12 cellular contexts compared by ENCODE assay signal in genomic region chr15:100330629-100331215, GRCh38. TPM values are rescaled to one million over a fixed set of nuclear protein-coding genes. Genes with fewer than 3 reads are reported as not detected.
DNase-seq lines count a peak whose midpoint lies in the region; ATAC-seq and TF ChIP-seq lines count a peak whose summit lies in the region.
"Had no signal": no experiment of that assay in that cellular context is flagged by ENCODE, and none has a peak within 500 bp of the region (broad histone marks: within the 10 kb centered on the region; RNA-seq: fewer than 3 reads in every experiment).

No MANE protein-coding gene starts in this region.

- DNase-seq in DND-41 (peak; percentile 79), MV-4-11 (lab: John Stamatoyannopoulos, UW) (peak; percentile 39), natural killer cell (no peak), DMS153 treated with DMSO at 0.1 percent for 48 hours (lab: John Stamatoyannopoulos, UW; ENCODE audit: unreplicated experiment) (no peak), NCI-H1417 treated with DMSO at 0.1 percent for 48 hours (lab: John Stamatoyannopoulos, UW) (no peak)
- peak; percentile 38 to 42 for DNase-seq in activated T-cell treated with anti-CD3 and anti-CD28 coated beads, Interleukin-2, amount 50 U/mL, for 72 hours
- DNase-seq: dermis blood vessel endothelial cell, left ventricle myocardium inferior, naive B cell, NCI-H1417 had no signal

- H3K4me1 Mint-ChIP-seq in activated T-cell treated with anti-CD3 and anti-CD28 coated beads, Interleukin-2, amount 50 U/mL, for 72 hours (ENCODE audit: low read depth), result peaks cover 48% of the 10 kb centered on the region
- peaks cover 56% of the 10 kb centered on the region in 2 donors for H3K4me1 Mint-ChIP-seq in natural killer cell
- H3K4me1 Mint-ChIP-seq: naive B cell had no signal

- H3K27me3 ChIP-seq in DND-41 (ENCODE audit: insufficient read depth, low read length, poor library complexity), result no peaks in the 10 kb centered on the region
- H3K27me3 ChIP-seq: ascending aorta had no signal

- H3K27ac ChIP-seq in DND-41 (ENCODE audit: low read length), result peak overlapping the region; percentile 97
- H3K27ac ChIP-seq: ascending aorta, left ventricle myocardium inferior had no signal

- peak overlapping the region; percentile 87 for H3K4me2 ChIP-seq in DND-41 (ENCODE audit: insufficient read depth, low read length)

- peak overlapping the region in 1 of 2 experiments; percentile 40; a peak in 2 of 4 replicates for H3K4me3 ChIP-seq in DND-41 (ENCODE audit: low read depth in 1 of 2, low read length in 2 of 2)
- H3K4me3 ChIP-seq: ascending aorta, left ventricle myocardium inferior had no signal

- H3K9ac ChIP-seq in DND-41 (ENCODE audit: low read depth, low read length), result peak overlapping the region; percentile 61

- H3K27me3 Mint-ChIP-seq in activated T-cell treated with anti-CD3 and anti-CD28 coated beads, Interleukin-2, amount 50 U/mL, for 72 hours (ENCODE audit: low read depth), result peaks cover 7% of the 10 kb centered on the region
- peaks cover 0 to 5% of the 10 kb centered on the region in 2 donors for H3K27me3 Mint-ChIP-seq in natural killer cell (ENCODE audit: low read depth in 2 of 2)

- H3K4me1 ChIP-seq in DND-41 (ENCODE audit: insufficient read depth, low read length), result peaks cover 100% of the 10 kb centered on the region
- H3K4me1 ChIP-seq: ascending aorta, left ventricle myocardium inferior had no signal

- no peak overlapping the region for H3K27ac Mint-ChIP-seq in activated T-cell treated with anti-CD3 and anti-CD28 coated beads, Interleukin-2, amount 50 U/mL, for 72 hours
- peak overlapping the region; percentile 84 to 86 for H3K27ac Mint-ChIP-seq in natural killer cell
- H3K27ac Mint-ChIP-seq: naive B cell had no signal

- no peaks in the 10 kb centered on the region for H3K36me3 Mint-ChIP-seq in activated T-cell treated with anti-CD3 and anti-CD28 coated beads, Interleukin-2, amount 50 U/mL, for 72 hours (ENCODE audit: insufficient read depth in 2 of 2)
- H3K36me3 Mint-ChIP-seq in natural killer cell, result no peaks in the 10 kb centered on the region
- H3K36me3 Mint-ChIP-seq: naive B cell had no signal

- intact Hi-C loops in natural killer cell (cut with micrococcal nuclease), result no loop called here

- peaks cover 90% of the 10 kb centered on the region for H3K79me2 ChIP-seq in DND-41 (ENCODE audit: insufficient read depth, low read length)

- ATAC-seq in DND-41 (ENCODE audit: insufficient read depth, low read depth) (peak; percentile 72), natural killer cell (peak; percentile 60 to 73 (median 71)), HG02588 (IDR thresholded peaks at IDR 0.05; ENCODE audit: unreplicated experiment) (no peak)
- ATAC-seq in activated T-cell treated with anti-CD3 and anti-CD28 coated beads, Interleukin-2, amount 50 U/mL, for 72 hours (replicated peaks in 1 of 2), result peak; percentile 85 to 86

- no peaks in the 10 kb centered on the region for H3K9me3 ChIP-seq in DND-41 (ENCODE audit: insufficient read depth, low read length, severe bottlenecking)
- H3K9me3 ChIP-seq: ascending aorta, left ventricle myocardium inferior had no signal

- no peak for TF ChIP-seq CTCF in DND-41 (IDR thresholded peaks at IDR 0.05; ENCODE audit: borderline replicate concordance, extremely low read depth, low read length, poor library complexity, severe bottlenecking)
- no peak for TF ChIP-seq CTCF in natural killer cell (IDR thresholded peaks at IDR 0.05)

- H3K9me3 Mint-ChIP-seq in activated T-cell treated with anti-CD3 and anti-CD28 coated beads, Interleukin-2, amount 50 U/mL, for 72 hours, result no peaks in the 10 kb centered on the region
- no peaks in the 10 kb centered on the region for H3K9me3 Mint-ChIP-seq in natural killer cell

- no peaks in the 10 kb centered on the region for H4K20me1 ChIP-seq in DND-41 (ENCODE audit: insufficient read depth, low read length)

- H3K4me3 Mint-ChIP-seq in activated T-cell treated with anti-CD3 and anti-CD28 coated beads, Interleukin-2, amount 50 U/mL, for 72 hours, result peak overlapping the region; percentile 64 to 83
- H3K4me3 Mint-ChIP-seq in natural killer cell, result peak overlapping the region; percentile 78
- H3K4me3 Mint-ChIP-seq: naive B cell had no signal

- H3K36me3 ChIP-seq in DND-41 (ENCODE audit: insufficient read depth, low read length), result peaks cover 53% of the 10 kb centered on the region
- H3K36me3 ChIP-seq: ascending aorta, left ventricle myocardium inferior had no signal

- no peak overlapping the region for H2AFZ ChIP-seq in DND-41 (ENCODE audit: low read depth, low read length)

RNA-seq across cellular contexts. Expression of gene ADAMTS17, which starts 11.1 kb away (rescaled TPM):
- 1 to 10 TPM; 2.4 to 2.6 TPM for total RNA-seq in activated T-cell treated with anti-CD3 and anti-CD28 coated beads, Interleukin-2, amount 50 U/mL, for 72 hours
- 1 to 10 TPM; 4.8 to 9.5 (median 5.3) TPM for total RNA-seq in natural killer cell

Comparison
In these comparisons a context has a peak if more than half of its experiments do, and no peak if none do; other contexts are left out.
1. DNase-seq: peak in DND-41 (single experiment), MV-4-11 (single experiment) and activated T-cell treated with anti-CD3 and anti-CD28 coated beads, Interleukin-2, amount 50 U/mL, for 72 hours (2 of 2); none in natural killer cell (single experiment), DMS153 treated with DMSO at 0.1 percent for 48 hours (single experiment) and NCI-H1417 treated with DMSO at 0.1 percent for 48 hours (single experiment).